20 cellular contexts compared by ENCODE assay signal in the genomic region with DNA sequence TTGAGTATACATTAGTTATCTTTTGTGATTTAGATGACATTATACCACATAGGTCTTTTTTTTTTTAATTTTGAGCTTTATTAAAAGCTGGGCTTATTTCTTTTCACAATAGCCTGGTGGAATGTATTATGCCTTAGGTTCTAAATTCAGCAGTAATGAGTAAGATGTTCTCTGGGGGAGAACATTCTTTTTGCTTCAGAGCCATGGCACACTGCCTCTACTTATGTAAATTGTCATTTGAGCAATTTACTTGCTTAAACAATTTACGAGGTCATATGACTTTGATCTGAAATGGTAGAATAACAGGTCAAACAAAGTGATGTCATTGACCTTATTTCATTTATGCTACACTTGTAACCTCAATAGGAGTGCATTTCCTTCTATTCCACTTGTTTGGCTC.
DNase-seq lines count a peak whose midpoint lies in the region; ATAC-seq, FAIRE-seq and TF ChIP-seq lines count a peak whose summit lies in the region.
"Had no signal": no experiment of that assay in that cellular context is flagged by ENCODE, and none has a peak within 500 bp of the region (broad histone marks: within the 10 kb centered on the region; RNA-seq: fewer than 3 reads in every experiment).

No MANE protein-coding gene starts in this region.

- H3K4me1 ChIP-seq in IMR-90 (ENCODE audit: control insufficient read depth, insufficient read depth, low read length): peaks cover 2% of the 10 kb centered on the region; the same call in 1 of the 2 replicates
- H3K4me1 ChIP-seq in keratinocyte (ENCODE audit: control insufficient read depth, extremely low read depth, insufficient read depth, low read length): peaks cover 9% of the 10 kb centered on the region
- H3K4me1 ChIP-seq: breast epithelium, parathyroid adenoma had no signal

- H3K4me3 ChIP-seq in BJ (ENCODE audit: low read depth, low read length) (no peak overlapping the region), IMR-90 (ENCODE audit: insufficient read depth, low read depth, low read length) (no peak overlapping the region), keratinocyte (ENCODE audit: control insufficient read depth in 2 of 3, extremely low read depth in 1 of 3, insufficient read depth in 2 of 3, low read depth in 1 of 3, low read length in 3 of 3) (no peak overlapping the region)
- H3K4me3 ChIP-seq: breast epithelium, left ventricle myocardium inferior had no signal

- no peak overlapping the region for H2BK5ac ChIP-seq in IMR-90 (ENCODE audit: low read depth, low read length, poor library complexity, severe bottlenecking)

- H3K4me2 ChIP-seq in IMR-90 (ENCODE audit: low read depth, low read length) (peak overlapping the region; percentile 10; the same call in 1 of the 2 replicates), keratinocyte (ENCODE audit: control insufficient read depth, extremely low read depth, insufficient read depth, low read depth, low read length) (no peak overlapping the region)

- no peak overlapping the region for H3K4ac ChIP-seq in IMR-90 (ENCODE audit: low read depth, low read length)

- WGBS in IMR-90 (ENCODE audit: extremely low coverage in 2 of 2, insufficient read length in 1 of 2), 2 experiments: no CpG with 5 or more reads among the region's 1 CpG

- no peak overlapping the region for H2BK20ac ChIP-seq in IMR-90 (ENCODE audit: low read depth, low read length)

- no peak overlapping the region for H3K14ac ChIP-seq in IMR-90 (replicated peaks; ENCODE audit: low read depth, low read length)

- peaks cover 17% of the 10 kb centered on the region for H3K9me3 Mint-ChIP-seq in progenitor cell of endocrine pancreas (ENCODE audit: low read depth)
- peaks cover 5% of the 10 kb centered on the region for H3K9me3 Mint-ChIP-seq in activated CD8-positive, alpha-beta T cell treated with anti-CD3 and anti-CD28 coated beads for 36 hours

- CTCF ChIA-PET in BJ (lab: Yijun Ruan, JAX) (no interaction called here), IMR-90 (lab: Yijun Ruan, JAX) (no interaction called here)
- CTCF ChIA-PET in activated CD8-positive, alpha-beta T cell treated with anti-CD3 and anti-CD28 coated beads for 36 hours (lab: Charles Lee): interaction anchor here (0.8 kb wide), 1 partner anchor 10 kb away, joined by 3 read pairs; no protein-coding TSS in a partner anchor

- H3K36me3 ChIP-seq in BJ (ENCODE audit: control insufficient read depth, insufficient read depth, low read length) (no peaks in the 10 kb centered on the region), IMR-90 (ENCODE audit: control insufficient read depth, insufficient read depth, low read length) (peaks cover 1% of the 10 kb centered on the region; the same call in 1 of the 2 replicates), keratinocyte (ENCODE audit: control insufficient read depth in 2 of 2, extremely low read depth in 1 of 2, insufficient read depth in 2 of 2, low read length in 2 of 2) (no peaks in the 10 kb centered on the region)
- H3K36me3 ChIP-seq: breast epithelium had no signal

- TF ChIP-seq CTCF in BJ (IDR thresholded peaks at IDR 0.05; ENCODE audit: insufficient read depth, low read depth, low read length) (no peak), IMR-90 (conservative IDR thresholded peaks at IDR 0.05; ENCODE audit: low read depth, low read length) (no peak), keratinocyte (optimal IDR thresholded peaks at IDR 0.05 in 1 of 3, IDR thresholded peaks at IDR 0.05 in 1 of 3, conservative IDR thresholded peaks at IDR 0.05 in 1 of 3; ENCODE audit: extremely low read depth in 1 of 3, insufficient read depth in 2 of 3, low read length in 3 of 3) (no peak), progenitor cell of endocrine pancreas (IDR thresholded peaks at IDR 0.05; ENCODE audit: unreplicated experiment) (no peak)
- TF ChIP-seq CTCF in activated CD8-positive, alpha-beta T cell treated with anti-CD3 and anti-CD28 coated beads for 36 hours (IDR thresholded peaks at IDR 0.05): no peak

- peaks cover 4% of the 10 kb centered on the region for H3K4me1 Mint-ChIP-seq in progenitor cell of endocrine pancreas (ENCODE audit: low read depth)
- peaks cover 6% of the 10 kb centered on the region for H3K4me1 Mint-ChIP-seq in activated CD8-positive, alpha-beta T cell treated with anti-CD3 and anti-CD28 coated beads for 36 hours (ENCODE audit: low read depth)
- H3K4me1 Mint-ChIP-seq: activated CD4-positive, alpha-beta T cell treated with anti-CD3 and anti-CD28 coated beads, Interleukin-2, amount 10 ng/mL, durations not matched to agents 7 days and 5 days; stimulated activated effector memory CD8-positive, alpha-beta T cell treated with anti-CD3 and anti-CD28 coated beads, Interleukin-12 subunit alpha, Interleukin-12 subunit beta, amount 100 ng/mL, for 72 hours had no signal

- no peak overlapping the region for H3K23ac ChIP-seq in IMR-90 (ENCODE audit: low read depth, low read length)

- H3K27me3 ChIP-seq in BJ (ENCODE audit: control insufficient read depth, insufficient read depth, low read length) (no peaks in the 10 kb centered on the region), IMR-90 (ENCODE audit: control insufficient read depth, insufficient read depth, low read length) (no peaks in the 10 kb centered on the region), keratinocyte (ENCODE audit: control insufficient read depth, extremely low read depth, insufficient read depth, low read length) (no peaks in the 10 kb centered on the region)
- H3K27me3 ChIP-seq: breast epithelium had no signal

- intact Hi-C loops in IMR-90 (cut with micrococcal nuclease): no loop called here
- intact Hi-C loops in activated CD8-positive, alpha-beta T cell treated with anti-CD3 and anti-CD28 coated beads for 36 hours (cut with micrococcal nuclease): no loop called here

- no peak overlapping the region for H3K18ac ChIP-seq in IMR-90 (ENCODE audit: low read depth, low read length)

- DNase-seq in BJ (ENCODE audit: low read depth) (peak; percentile 20), IMR-90 (peak; percentile 42), keratinocyte (ENCODE audit: low read depth, low spot score) (no peak), progenitor cell of endocrine pancreas (ENCODE audit: low spot score, unreplicated experiment) (no peak)
- no peak for DNase-seq in activated CD8-positive, alpha-beta T cell treated with anti-CD3 and anti-CD28 coated beads for 36 hours
- DNase-seq: activated CD4-positive, alpha-beta T cell treated with anti-CD3 and anti-CD28 coated beads, Interleukin-2, amount 10 ng/mL, durations not matched to agents 7 days and 5 days; activated CD8-positive, alpha-beta memory T cell treated with anti-CD3 and anti-CD28 coated beads, Interleukin-2, amount 50 U/mL, for 4 hours; AML-193; dermis blood vessel endothelial cell; left ventricle myocardium inferior; NCI-H1436; NCI-H2171 treated with DMSO at 0.1 percent for 48 hours; NCI-H526 treated with DMSO at 0.1 percent for 48 hours; T-helper 1 cell had no signal

- H4K5ac ChIP-seq in IMR-90 (ENCODE audit: low read depth, low read length): no peak overlapping the region

- TF ChIP-seq RAD21 in IMR-90 (IDR thresholded peaks at IDR 0.05; ENCODE audit: low read length): no peak

- H3K27me3 Mint-ChIP-seq in progenitor cell of endocrine pancreas: no peaks in the 10 kb centered on the region
- H3K27me3 Mint-ChIP-seq in activated CD8-positive, alpha-beta T cell treated with anti-CD3 and anti-CD28 coated beads for 36 hours: no peaks in the 10 kb centered on the region
- H3K27me3 Mint-ChIP-seq: activated CD4-positive, alpha-beta T cell treated with anti-CD3 and anti-CD28 coated beads, Interleukin-2, amount 10 ng/mL, durations not matched to agents 7 days and 5 days had no signal

- H3K56ac ChIP-seq in IMR-90 (ENCODE audit: extremely low read depth, insufficient read depth, low read length): no peak overlapping the region

- BruUV-seq in IMR-90 (replicated peaks; lab: Mats Ljungman, UMichigan): no TSS peak

- H3K9me1 ChIP-seq in IMR-90 (ENCODE audit: insufficient read depth, low read length): no peaks in the 10 kb centered on the region
- no peaks in the 10 kb centered on the region for H3K9me1 ChIP-seq in keratinocyte (ENCODE audit: control insufficient read depth, extremely low read depth, insufficient read depth, low read length)

- H2AFZ ChIP-seq in IMR-90 (replicated peaks; ENCODE audit: low read length, poor library complexity) (no peak overlapping the region), keratinocyte (ENCODE audit: control insufficient read depth, low read length) (no peak overlapping the region)
- H2AFZ ChIP-seq: parathyroid adenoma had no signal

- in situ Hi-C loops in IMR-90 (cut with MboI; ENCODE audit: low sequenced_read_pairs): no loop called here

- H3K9me3 ChIP-seq in IMR-90 (ENCODE audit: control insufficient read depth, insufficient read depth, low read length) (no peaks in the 10 kb centered on the region; the same call in 1 of the 2 replicates), keratinocyte (ENCODE audit: control insufficient read depth, low read depth, low read length) (no peaks in the 10 kb centered on the region)

- no peak overlapping the region for H3K27ac Mint-ChIP-seq in progenitor cell of endocrine pancreas
- H3K27ac Mint-ChIP-seq in activated CD8-positive, alpha-beta T cell treated with anti-CD3 and anti-CD28 coated beads for 36 hours: no peak overlapping the region
- H3K27ac Mint-ChIP-seq: activated CD4-positive, alpha-beta T cell treated with anti-CD3 and anti-CD28 coated beads, Interleukin-2, amount 10 ng/mL, durations not matched to agents 7 days and 5 days; nephron; stimulated activated effector memory CD8-positive, alpha-beta T cell treated with anti-CD3 and anti-CD28 coated beads, Interleukin-12 subunit alpha, Interleukin-12 subunit beta, amount 100 ng/mL, for 72 hours had no signal

- dilution Hi-C loops in IMR-90 (cut with HindIII; ENCODE audit: low sequenced_read_pairs, unreplicated experiment): no loop called here
- dilution Hi-C loops in keratinocyte (cut with MboI; ENCODE audit: extremely low pct_ligation_motif_present, low sequenced_read_pairs): no loop called here

- no peak overlapping the region for H2AK9ac ChIP-seq in IMR-90 (replicated peaks; ENCODE audit: low read depth, low read length, poor library complexity)

- ATAC-seq in IMR-90 (ENCODE audit: low read depth) (peak; percentile 61), HG03097 (IDR thresholded peaks at IDR 0.05; ENCODE audit: low FRiP score, unreplicated experiment) (no peak)
- no peak for ATAC-seq in activated CD8-positive, alpha-beta T cell treated with anti-CD3 and anti-CD28 coated beads for 36 hours
- ATAC-seq: stimulated activated effector memory CD8-positive, alpha-beta T cell treated with anti-CD3 and anti-CD28 coated beads, Interleukin-12 subunit alpha, Interleukin-12 subunit beta, amount 100 ng/mL, for 72 hours had no signal

- H3K9ac ChIP-seq in IMR-90 (ENCODE audit: low read depth, low read length): no peak overlapping the region
- H3K9ac ChIP-seq in keratinocyte (ENCODE audit: control insufficient read depth, extremely low read depth, insufficient read depth, low read length): no peak overlapping the region
- H3K9ac ChIP-seq: parathyroid adenoma had no signal

- no peak overlapping the region for H3K27ac ChIP-seq in IMR-90 (ENCODE audit: insufficient read depth, low read length)
- H3K27ac ChIP-seq in keratinocyte (ENCODE audit: control insufficient read depth, insufficient read depth, low read length): no peak overlapping the region
- H3K27ac ChIP-seq: breast epithelium, left ventricle myocardium inferior, parathyroid adenoma had no signal

- H3K79me2 ChIP-seq in keratinocyte (ENCODE audit: control insufficient read depth, insufficient read depth, low read length): no peaks in the 10 kb centered on the region
- H3K79me2 ChIP-seq: parathyroid adenoma had no signal

- H4K8ac ChIP-seq in IMR-90 (ENCODE audit: low read depth in 2 of 2, low read length in 2 of 2): no peak overlapping the region

- H4K91ac ChIP-seq in IMR-90 (ENCODE audit: insufficient read depth, low read depth, low read length): no peak overlapping the region

- H3K4me3 Mint-ChIP-seq in progenitor cell of endocrine pancreas (ENCODE audit: low read depth): no peak overlapping the region
- H3K4me3 Mint-ChIP-seq in activated CD8-positive, alpha-beta T cell treated with anti-CD3 and anti-CD28 coated beads for 36 hours: no peak overlapping the region
- H3K4me3 Mint-ChIP-seq: activated CD4-positive, alpha-beta T cell treated with anti-CD3 and anti-CD28 coated beads, Interleukin-2, amount 10 ng/mL, durations not matched to agents 7 days and 5 days; nephron; stimulated activated effector memory CD8-positive, alpha-beta T cell treated with anti-CD3 and anti-CD28 coated beads, Interleukin-12 subunit alpha, Interleukin-12 subunit beta, amount 100 ng/mL, for 72 hours had no signal

- POLR2A ChIA-PET in BJ (lab: Charles Lee) (no interaction called here), IMR-90 (lab: Charles Lee; ENCODE audit: unreplicated experiment) (no interaction called here)
- POLR2A ChIA-PET in activated CD8-positive, alpha-beta T cell treated with anti-CD3 and anti-CD28 coated beads for 36 hours (lab: Charles Lee): no interaction called here

- H2AK5ac ChIP-seq in IMR-90 (ENCODE audit: low read depth, low read length): no peak overlapping the region

- H4K20me1 ChIP-seq in IMR-90 (ENCODE audit: insufficient read depth, low read length) (no peaks in the 10 kb centered on the region), keratinocyte (ENCODE audit: control insufficient read depth, extremely low read depth, insufficient read depth, low read length) (no peaks in the 10 kb centered on the region)

- no peak overlapping the region for H2BK15ac ChIP-seq in IMR-90 (ENCODE audit: low read depth, low read length)

- no peak overlapping the region for H2BK120ac ChIP-seq in IMR-90 (ENCODE audit: low read depth, low read length)

- TF ChIP-seq POLR2A in IMR-90 (IDR thresholded peaks at IDR 0.05; ENCODE audit: low read depth, low read length): no peak

- peaks cover 2 to 10% of the 10 kb centered on the region in 2 experiments; a peak in 1 of 4 replicates for H3K79me1 ChIP-seq in IMR-90 (ENCODE audit: low read depth in 1 of 2, low read length in 2 of 2)

- FAIRE-seq in endometrium (lab: Jason Lieb, UNC) (peak; percentile 21), keratinocyte (lab: Jason Lieb, UNC) (peak; percentile 44)

- peaks cover 28% of the 10 kb centered on the region for H3K36me3 Mint-ChIP-seq in progenitor cell of endocrine pancreas (ENCODE audit: insufficient read depth)
- peaks cover 16% of the 10 kb centered on the region for H3K36me3 Mint-ChIP-seq in activated CD8-positive, alpha-beta T cell treated with anti-CD3 and anti-CD28 coated beads for 36 hours (ENCODE audit: low read depth)
- H3K36me3 Mint-ChIP-seq: stimulated activated effector memory CD8-positive, alpha-beta T cell treated with anti-CD3 and anti-CD28 coated beads, Interleukin-12 subunit alpha, Interleukin-12 subunit beta, amount 100 ng/mL, for 72 hours had no signal

Comparison
In these comparisons a context has a peak if more than half of its experiments do, and no peak if none do; other contexts are left out.
1. DNase-seq: peak in BJ (single experiment) and IMR-90 (single experiment); none in keratinocyte (single experiment), progenitor cell of endocrine pancreas (single experiment) and activated CD8-positive, alpha-beta T cell treated with anti-CD3 and anti-CD28 coated beads for 36 hours (single experiment).